2 cellular contexts compared by ENCODE assay signal in the genomic region with DNA sequence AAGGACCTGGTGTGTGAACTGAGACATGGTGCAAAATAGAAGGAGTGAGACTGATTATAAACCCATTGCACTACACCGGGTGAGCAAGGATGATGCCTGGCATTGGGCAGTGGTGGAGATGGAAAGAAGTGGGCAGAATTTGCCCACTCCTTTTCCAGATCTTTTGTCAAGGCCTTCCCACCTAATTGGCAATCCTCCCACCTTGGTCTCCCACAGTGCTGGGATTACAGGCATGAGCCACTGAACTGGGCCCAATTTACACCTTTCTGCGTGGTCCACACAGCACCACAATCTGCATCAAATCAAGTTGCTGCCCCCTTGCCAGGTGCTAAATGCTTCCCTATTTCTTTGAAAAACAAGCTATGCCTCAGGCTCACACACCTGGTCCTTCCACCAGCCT.
TF ChIP-seq lines count a peak whose summit lies in the region.

No MANE protein-coding gene starts in this region.

TF ChIP-seq in HEK293, 187 proteins besides CTCF, POLR2A, EP300 and RAD21:
- TF ChIP-seq SP2 (tag by site-specific recombination; IDR thresholded peaks at IDR 0.05), result no peak
- no peak for TF ChIP-seq ZIC2 (tag by site-specific recombination; IDR thresholded peaks at IDR 0.05)
- peak; percentile 51 for TF ChIP-seq ZFHX2 (tag by site-specific recombination; conservative IDR thresholded peaks at IDR 0.05)
- TF ChIP-seq EGR2 (tag by site-specific recombination; IDR thresholded peaks at IDR 0.05; ENCODE audit: low read depth), result peak; percentile 41

TF ChIP-seq in H1, 55 proteins besides CTCF, POLR2A, EP300 and RAD21:
- no peak for TF ChIP-seq BCL11A (IDR thresholded peaks at IDR 0.05; ENCODE audit: low read depth in 2 of 2, low read length in 2 of 2)
- TF ChIP-seq SP1 (IDR thresholded peaks at IDR 0.05; ENCODE audit: low read depth, low read length), result no peak
- TF ChIP-seq NANOG (IDR thresholded peaks at IDR 0.05; ENCODE audit: insufficient read depth, low read depth, low read length, poor library complexity, severe bottlenecking), result no peak
- no peak for TF ChIP-seq GTF2F1 (IDR thresholded peaks at IDR 0.05; ENCODE audit: borderline replicate concordance, low read depth, low read length)
- TF ChIP-seq, protein P1, sequence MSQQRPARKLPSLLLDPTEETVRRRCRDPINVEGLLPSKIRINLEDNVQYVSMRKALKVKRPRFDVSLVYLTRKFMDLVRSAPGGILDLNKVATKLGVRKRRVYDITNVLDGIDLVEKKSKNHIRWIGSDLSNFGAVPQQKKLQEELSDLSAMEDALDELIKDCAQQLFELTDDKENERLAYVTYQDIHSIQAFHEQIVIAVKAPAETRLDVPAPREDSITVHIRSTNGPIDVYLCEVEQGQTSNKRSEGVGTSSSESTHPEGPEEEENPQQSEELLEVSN (IDR thresholded peaks at IDR 0.05), result no peak
- TF ChIP-seq HDAC6 (IDR thresholded peaks at IDR 0.05; ENCODE audit: low read depth, low read length), result no peak
- TF ChIP-seq, protein P2, sequence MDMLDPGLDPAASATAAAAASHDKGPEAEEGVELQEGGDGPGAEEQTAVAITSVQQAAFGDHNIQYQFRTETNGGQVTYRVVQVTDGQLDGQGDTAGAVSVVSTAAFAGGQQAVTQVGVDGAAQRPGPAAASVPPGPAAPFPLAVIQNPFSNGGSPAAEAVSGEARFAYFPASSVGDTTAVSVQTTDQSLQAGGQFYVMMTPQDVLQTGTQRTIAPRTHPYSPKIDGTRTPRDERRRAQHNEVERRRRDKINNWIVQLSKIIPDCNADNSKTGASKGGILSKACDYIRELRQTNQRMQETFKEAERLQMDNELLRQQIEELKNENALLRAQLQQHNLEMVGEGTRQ (IDR thresholded peaks at IDR 0.05; ENCODE audit: low read length), result no peak
- TF ChIP-seq SP2 (IDR thresholded peaks at IDR 0.05; ENCODE audit: low read length), result no peak
- TF ChIP-seq BACH1 (IDR thresholded peaks at IDR 0.05; ENCODE audit: low read length), result no peak
- TF ChIP-seq CHD7 (IDR thresholded peaks at IDR 0.05; ENCODE audit: insufficient replicate concordance, low read length), result no peak
- no peak for TF ChIP-seq CBX8 (IDR thresholded peaks at IDR 0.05; ENCODE audit: borderline replicate concordance, low read depth, low read length)
- TF ChIP-seq SP4 (IDR thresholded peaks at IDR 0.05; ENCODE audit: low read length), result no peak
- no peak for TF ChIP-seq CBX5 (IDR thresholded peaks at IDR 0.05; ENCODE audit: low read depth, low read length)
- no peak for TF ChIP-seq CHD2 (IDR thresholded peaks at IDR 0.05; ENCODE audit: low read length)
- TF ChIP-seq HDAC2 (IDR thresholded peaks at IDR 0.05; ENCODE audit: borderline replicate concordance in 1 of 2, low read depth in 2 of 2, low read length in 2 of 2), result no peak
- TF ChIP-seq SUZ12 (IDR thresholded peaks at IDR 0.05; ENCODE audit: low read length), result no peak
- TF ChIP-seq MAFK (IDR thresholded peaks at IDR 0.05; ENCODE audit: low read depth, low read length), result no peak
- TF ChIP-seq ATF2 (IDR thresholded peaks at IDR 0.05; ENCODE audit: low read length), result no peak
